ENCODE assay signal across 1 cellular context in genomic region chr11:2664331-2664730, GRCh38.
A peak's percentile ranks its signal among the peaks of the same experiment; 100 is the strongest.
TF ChIP-seq lines count a peak whose summit lies in the region.

No MANE protein-coding gene starts in this region.

TF ChIP-seq in HepG2, 621 proteins besides CTCF, POLR2A, EP300 and RAD21 (continued from another document):
- TF ChIP-seq ZSCAN22 (CRISPR knock-in tag; IDR thresholded peaks at IDR 0.05): no peak
- TF ChIP-seq RBM39 (IDR thresholded peaks at IDR 0.05; ENCODE audit: low read depth, low read length, poor library complexity, severe bottlenecking): peak; percentile 2
- TF ChIP-seq BRD4 (CRISPR knock-in tag; IDR thresholded peaks at IDR 0.05): no peak
- no peak for TF ChIP-seq NFRKB (IDR thresholded peaks at IDR 0.05)
- TF ChIP-seq GPN1 (CRISPR knock-in tag; IDR thresholded peaks at IDR 0.05; ENCODE audit: borderline replicate concordance): no peak
- no peak for TF ChIP-seq MAX (IDR thresholded peaks at IDR 0.05)
- TF ChIP-seq ZIK1 (CRISPR knock-in tag; IDR thresholded peaks at IDR 0.05; ENCODE audit: borderline replicate concordance, low read depth): no peak
- TF ChIP-seq AGO2 (optimal IDR thresholded peaks at IDR 0.05; ENCODE audit: low read depth, low read length): peak; percentile 99
- TF ChIP-seq MLXIP (CRISPR knock-in tag; IDR thresholded peaks at IDR 0.05; ENCODE audit: borderline replicate concordance): no peak
- TF ChIP-seq MTA3 (CRISPR knock-in tag; IDR thresholded peaks at IDR 0.05): no peak
- TF ChIP-seq ZBTB7B (CRISPR knock-in tag; IDR thresholded peaks at IDR 0.05): 0 out of 2 replicates have a peak, but pooled peaks have one; percentile 15
- TF ChIP-seq TCF12 (IDR thresholded peaks at IDR 0.05): no peak
- TF ChIP-seq TCF12 (CRISPR knock-in tag; IDR thresholded peaks at IDR 0.05): no peak
- no peak for TF ChIP-seq ZNF263 (CRISPR knock-in tag; IDR thresholded peaks at IDR 0.05)
- no peak for TF ChIP-seq MBD4 (IDR thresholded peaks at IDR 0.05; ENCODE audit: borderline replicate concordance, low read length)
- peak; percentile 79 for TF ChIP-seq HNRNPL (IDR thresholded peaks at IDR 0.05; ENCODE audit: low read depth, low read length)
- TF ChIP-seq RBFOX2 (IDR thresholded peaks at IDR 0.05; ENCODE audit: low read depth, low read length): no peak
- TF ChIP-seq RBM22 (optimal IDR thresholded peaks at IDR 0.05; ENCODE audit: low read length): peak; percentile 12
- 0 out of 2 replicates have a peak, but pooled peaks have one; percentile 32 for TF ChIP-seq POLR2G (IDR thresholded peaks at IDR 0.05; ENCODE audit: low read depth, low read length)
- TF ChIP-seq HNF4A (CRISPR knock-in tag; IDR thresholded peaks at IDR 0.05): no peak
- TF ChIP-seq SAP130 (CRISPR knock-in tag; IDR thresholded peaks at IDR 0.05; ENCODE audit: low read depth): no peak
